14 cellular contexts compared by ENCODE assay signal in genomic region chr14:66496188-66496807, GRCh38. TPM values are rescaled to one million over a fixed set of nuclear protein-coding genes. Genes with fewer than 3 reads are reported as not detected.
DNase-seq lines count a peak whose midpoint lies in the region; ATAC-seq and TF ChIP-seq lines count a peak whose summit lies in the region.
"Had no signal": no experiment of that assay in that cellular context is flagged by ENCODE, and none has a peak within 500 bp of the region (broad histone marks: within the 10 kb centered on the region; RNA-seq: fewer than 3 reads in every experiment).

No MANE protein-coding gene starts in this region.

- POLR2A ChIA-PET in HEK293 (lab: Yijun Ruan, JAX) = interaction anchor here (3.5 kb wide), 1 partner anchor 11 kb away, joined by 15 read pairs; the partner anchor contains the start of gene GPHN

- H3K27ac ChIP-seq in HEK293 (ENCODE audit: extremely low read depth, low read depth, low read length) (no peak overlapping the region), SJCRH30 (no peak overlapping the region)
- H3K27ac ChIP-seq: KMS-11, tibial nerve had no signal

- peak in 1 of 2 experiments; percentile 9 for DNase-seq in SJCRH30
- peak; percentile 45 for DNase-seq in glomerular visceral epithelial cell (ENCODE audit: extremely low spot score)
- no peak for DNase-seq in cerebellar nuclear complex (lab: John Stamatoyannopoulos, UW)
- no peak for DNase-seq in DMS 273 (lab: John Stamatoyannopoulos, UW; ENCODE audit: unreplicated experiment)
- DNase-seq: activated CD4-positive, alpha-beta T cell treated with anti-CD3 and anti-CD28 coated beads for 1 hour had no signal

- H2AFZ ChIP-seq in neuron (ENCODE audit: low read depth, low read length) = peak overlapping the region; percentile 6

- H3K36me3 ChIP-seq in HEK293 (ENCODE audit: control insufficient read depth in 2 of 2, insufficient read depth in 1 of 2, low read length in 2 of 2) (no peaks in the 10 kb centered on the region), SJCRH30 (no peaks in the 10 kb centered on the region), neuron (ENCODE audit: insufficient read depth, low read length) (no peaks in the 10 kb centered on the region)
- H3K36me3 ChIP-seq: tibial nerve had no signal

- H3K4me3 ChIP-seq in HEK293 (ENCODE audit: low read depth, low read length) (no peak overlapping the region), SJCRH30 (peak overlapping the region; percentile 43), neuron (ENCODE audit: low read length) (no peak overlapping the region)
- H3K4me3 ChIP-seq: tibial nerve had no signal

- no peaks in the 10 kb centered on the region for H3K27me3 ChIP-seq in SJCRH30
- no peaks in the 10 kb centered on the region for H3K27me3 ChIP-seq in neuron (ENCODE audit: insufficient read depth, low read length)
- H3K27me3 ChIP-seq: tibial nerve had no signal

- CTCF ChIA-PET in HEK293 (lab: Yijun Ruan, JAX) = interaction anchor here (0.7 to 1.1 kb wide), 5 partner anchors 11 to 166 kb away, joined by 3 to 6 read pairs (median 4); partner anchors contain the start of gene GPHN

- no peak for TF ChIP-seq CTCF in HEK293 (tag by site-specific recombination; IDR thresholded peaks at IDR 0.05)

- H3K4me1 ChIP-seq in HEK293 (ENCODE audit: control insufficient read depth, insufficient read depth, low read length) = no peaks in the 10 kb centered on the region; the same call in 1 of the 2 replicates
- no peaks in the 10 kb centered on the region for H3K4me1 ChIP-seq in SJCRH30
- H3K4me1 ChIP-seq in neuron (ENCODE audit: insufficient read depth, low read length) = no peaks in the 10 kb centered on the region

- ATAC-seq in GM18861 (IDR thresholded peaks at IDR 0.05; ENCODE audit: unreplicated experiment) = no peak

- no peaks in the 10 kb centered on the region for H3K9me3 ChIP-seq in HEK293 (ENCODE audit: control insufficient read depth, insufficient read depth, low read depth, low read length)
- no peaks in the 10 kb centered on the region for H3K9me3 ChIP-seq in SJCRH30 (replicated peaks)
- H3K9me3 ChIP-seq in neuron (ENCODE audit: low read length) = no peaks in the 10 kb centered on the region
- H3K9me3 ChIP-seq: tibial nerve had no signal

TF ChIP-seq in HEK293, 187 proteins besides CTCF, POLR2A, EP300 and RAD21:
- TF ChIP-seq ZNF311 (tag by site-specific recombination; IDR thresholded peaks at IDR 0.05; ENCODE audit: borderline replicate concordance) (no peak), PRDM10 (tag by site-specific recombination; IDR thresholded peaks at IDR 0.05) (peak; percentile 9)

RNA-seq across cellular contexts. Expression of gene CCDC196, which starts 10.1 kb away (rescaled TPM):
- not detected in 2 replicates for total RNA-seq in SJCRH30 (2014; rRNA removed; shearing (Covaris generic))
- total RNA-seq: activated T-helper 2 cell treated with anti-CD3 and anti-CD28 coated beads, Interferon-gamma antibody, Interleukin-2, Interleukin-4, amounts not matched to agents 10 μg/mL and 5 μg/mL and 100 μg/mL, durations not matched to agents 14 hours and 24 hours and 36 hours; Calu3; cerebellum; neural crest cell; tibial nerve had no signal

RNA-seq across cellular contexts. Expression of gene GPHN, which starts 11.6 kb away (rescaled TPM):
- total RNA-seq in SJCRH30 (2014; rRNA removed; shearing (Covaris generic)) = 29.6 and 35.6 TPM in 2 replicates
